Comparison of ENCODE assay signal across 1 cellular context in the genomic region with DNA sequence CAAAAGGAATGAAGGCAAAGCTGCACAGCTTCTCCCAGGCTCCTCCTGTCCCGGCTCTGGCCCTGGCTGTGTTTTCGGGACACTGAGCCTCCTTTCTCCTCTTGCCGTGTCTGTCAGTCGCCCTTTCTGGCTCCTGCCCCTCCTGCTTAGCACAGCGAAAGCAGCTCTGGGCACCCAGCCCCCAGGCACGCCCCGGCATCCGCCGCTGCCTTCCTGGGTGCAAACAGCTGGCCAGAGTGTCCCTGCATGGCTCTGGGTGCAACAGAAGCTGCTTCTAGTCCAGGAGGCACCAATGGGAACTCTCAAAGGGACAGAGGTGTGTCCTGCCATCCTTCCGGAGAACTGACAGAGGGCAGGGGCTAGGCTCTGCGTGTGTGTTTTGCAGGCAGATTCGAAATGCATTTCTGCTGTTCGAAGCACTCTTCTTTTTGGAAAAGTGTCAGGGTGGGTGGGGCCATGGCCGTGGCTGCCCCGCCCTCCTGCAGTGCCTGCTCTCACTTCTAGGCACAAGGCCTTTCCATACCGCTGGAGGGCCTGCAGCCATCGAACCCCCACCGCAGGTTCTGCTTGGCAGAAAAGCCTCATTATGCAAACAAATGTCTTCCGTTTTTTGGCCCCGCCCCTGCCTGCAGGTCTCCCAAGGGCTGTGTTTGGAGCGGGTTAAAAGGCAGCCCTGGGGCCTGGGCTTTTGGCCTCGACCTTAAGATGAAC.
A peak's percentile ranks its signal among the peaks of the same experiment; 100 is the strongest.
TF ChIP-seq lines count a peak whose summit lies in the region.

No MANE protein-coding gene starts in this region.

TF ChIP-seq in K562, 482 proteins besides CTCF, POLR2A, EP300 and RAD21:
- TF ChIP-seq, protein P1, sequence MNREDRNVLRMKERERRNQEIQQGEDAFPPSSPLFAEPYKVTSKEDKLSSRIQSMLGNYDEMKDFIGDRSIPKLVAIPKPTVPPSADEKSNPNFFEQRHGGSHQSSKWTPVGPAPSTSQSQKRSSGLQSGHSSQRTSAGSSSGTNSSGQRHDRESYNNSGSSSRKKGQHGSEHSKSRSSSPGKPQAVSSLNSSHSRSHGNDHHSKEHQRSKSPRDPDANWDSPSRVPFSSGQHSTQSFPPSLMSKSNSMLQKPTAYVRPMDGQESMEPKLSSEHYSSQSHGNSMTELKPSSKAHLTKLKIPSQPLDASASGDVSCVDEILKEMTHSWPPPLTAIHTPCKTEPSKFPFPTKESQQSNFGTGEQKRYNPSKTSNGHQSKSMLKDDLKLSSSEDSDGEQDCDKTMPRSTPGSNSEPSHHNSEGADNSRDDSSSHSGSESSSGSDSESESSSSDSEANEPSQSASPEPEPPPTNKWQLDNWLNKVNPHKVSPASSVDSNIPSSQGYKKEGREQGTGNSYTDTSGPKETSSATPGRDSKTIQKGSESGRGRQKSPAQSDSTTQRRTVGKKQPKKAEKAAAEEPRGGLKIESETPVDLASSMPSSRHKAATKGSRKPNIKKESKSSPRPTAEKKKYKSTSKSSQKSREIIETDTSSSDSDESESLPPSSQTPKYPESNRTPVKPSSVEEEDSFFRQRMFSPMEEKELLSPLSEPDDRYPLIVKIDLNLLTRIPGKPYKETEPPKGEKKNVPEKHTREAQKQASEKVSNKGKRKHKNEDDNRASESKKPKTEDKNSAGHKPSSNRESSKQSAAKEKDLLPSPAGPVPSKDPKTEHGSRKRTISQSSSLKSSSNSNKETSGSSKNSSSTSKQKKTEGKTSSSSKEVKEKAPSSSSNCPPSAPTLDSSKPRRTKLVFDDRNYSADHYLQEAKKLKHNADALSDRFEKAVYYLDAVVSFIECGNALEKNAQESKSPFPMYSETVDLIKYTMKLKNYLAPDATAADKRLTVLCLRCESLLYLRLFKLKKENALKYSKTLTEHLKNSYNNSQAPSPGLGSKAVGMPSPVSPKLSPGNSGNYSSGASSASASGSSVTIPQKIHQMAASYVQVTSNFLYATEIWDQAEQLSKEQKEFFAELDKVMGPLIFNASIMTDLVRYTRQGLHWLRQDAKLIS (CRISPR knock-in tag; IDR thresholded peaks at IDR 0.05) = 0 out of 2 replicates have a peak, but pooled peaks have one; percentile 50
- TF ChIP-seq, protein P2, sequence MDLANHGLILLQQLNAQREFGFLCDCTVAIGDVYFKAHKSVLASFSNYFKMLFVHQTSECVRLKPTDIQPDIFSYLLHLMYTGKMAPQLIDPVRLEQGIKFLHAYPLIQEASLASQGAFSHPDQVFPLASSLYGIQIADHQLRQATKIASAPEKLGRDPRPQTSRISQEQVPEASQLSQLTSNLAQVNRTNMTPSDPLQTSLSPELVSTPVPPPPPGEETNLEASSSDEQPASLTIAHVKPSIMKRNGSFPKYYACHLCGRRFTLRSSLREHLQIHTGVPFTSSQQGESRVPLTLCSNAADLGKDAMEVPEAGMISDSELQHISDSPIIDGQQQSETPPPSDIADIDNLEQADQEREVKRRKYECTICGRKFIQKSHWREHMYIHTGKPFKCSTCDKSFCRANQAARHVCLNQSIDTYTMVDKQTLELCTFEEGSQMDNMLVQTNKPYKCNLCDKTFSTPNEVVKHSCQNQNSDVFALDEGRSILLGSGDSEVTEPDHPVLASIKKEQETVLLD (IDR thresholded peaks at IDR 0.05) = no peak
- TF ChIP-seq YY1 (IDR thresholded peaks at IDR 0.05; ENCODE audit: borderline replicate concordance in 1 of 3, control insufficient read depth in 1 of 3, extremely low read depth in 1 of 3, insufficient read depth in 3 of 3, insufficient read length in 1 of 3, insufficient replicate concordance in 2 of 3, low read depth in 1 of 3, low read length in 2 of 3) (peak in 1 of 3 experiments; percentile 8), SPI1 (IDR thresholded peaks at IDR 0.05; ENCODE audit: borderline replicate concordance, low read depth, low read length) (peak; percentile 40; the same call in 1 of the 2 replicates), CREB1 (IDR thresholded peaks at IDR 0.05) (no peak), CREB1 (CRISPR knock-in tag; IDR thresholded peaks at IDR 0.05) (0 out of 2 replicates have a peak, but pooled peaks have one; percentile 25), MXI1 (IDR thresholded peaks at IDR 0.05; ENCODE audit: low read depth, low read length) (no peak), MYC (IDR thresholded peaks at IDR 0.05; ENCODE audit: low read depth, low read length) (no peak), MYC (CRISPR knock-in tag; IDR thresholded peaks at IDR 0.05; ENCODE audit: borderline replicate concordance, low read depth) (no peak), CTBP1 (IDR thresholded peaks at IDR 0.05; ENCODE audit: borderline replicate concordance) (no peak), TCF3 (CRISPR knock-in tag; IDR thresholded peaks at IDR 0.05) (no peak), TSC22D4 (tag; IDR thresholded peaks at IDR 0.05) (no peak), ZFX (CRISPR knock-in tag; IDR thresholded peaks at IDR 0.05) (peak; percentile 62; the same call in 1 of the 2 replicates), L3MBTL2 (IDR thresholded peaks at IDR 0.05) (peak; percentile 69), SRSF7 (optimal IDR thresholded peaks at IDR 0.05; ENCODE audit: low read depth, low read length) (no peak), ERF (CRISPR knock-in tag; IDR thresholded peaks at IDR 0.05) (no peak), NCOA1 (IDR thresholded peaks at IDR 0.05; ENCODE audit: low read depth) (no peak)
- TF ChIP-seq, protein P3, sequence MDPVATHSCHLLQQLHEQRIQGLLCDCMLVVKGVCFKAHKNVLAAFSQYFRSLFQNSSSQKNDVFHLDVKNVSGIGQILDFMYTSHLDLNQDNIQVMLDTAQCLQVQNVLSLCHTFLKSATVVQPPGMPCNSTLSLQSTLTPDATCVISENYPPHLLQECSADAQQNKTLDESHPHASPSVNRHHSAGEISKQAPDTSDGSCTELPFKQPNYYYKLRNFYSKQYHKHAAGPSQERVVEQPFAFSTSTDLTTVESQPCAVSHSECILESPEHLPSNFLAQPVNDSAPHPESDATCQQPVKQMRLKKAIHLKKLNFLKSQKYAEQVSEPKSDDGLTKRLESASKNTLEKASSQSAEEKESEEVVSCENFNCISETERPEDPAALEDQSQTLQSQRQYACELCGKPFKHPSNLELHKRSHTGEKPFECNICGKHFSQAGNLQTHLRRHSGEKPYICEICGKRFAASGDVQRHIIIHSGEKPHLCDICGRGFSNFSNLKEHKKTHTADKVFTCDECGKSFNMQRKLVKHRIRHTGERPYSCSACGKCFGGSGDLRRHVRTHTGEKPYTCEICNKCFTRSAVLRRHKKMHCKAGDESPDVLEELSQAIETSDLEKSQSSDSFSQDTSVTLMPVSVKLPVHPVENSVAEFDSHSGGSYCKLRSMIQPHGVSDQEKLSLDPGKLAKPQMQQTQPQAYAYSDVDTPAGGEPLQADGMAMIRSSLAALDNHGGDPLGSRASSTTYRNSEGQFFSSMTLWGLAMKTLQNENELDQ (CRISPR knock-in tag; IDR thresholded peaks at IDR 0.05; ENCODE audit: borderline replicate concordance) = no peak
- TF ChIP-seq, protein P4, sequence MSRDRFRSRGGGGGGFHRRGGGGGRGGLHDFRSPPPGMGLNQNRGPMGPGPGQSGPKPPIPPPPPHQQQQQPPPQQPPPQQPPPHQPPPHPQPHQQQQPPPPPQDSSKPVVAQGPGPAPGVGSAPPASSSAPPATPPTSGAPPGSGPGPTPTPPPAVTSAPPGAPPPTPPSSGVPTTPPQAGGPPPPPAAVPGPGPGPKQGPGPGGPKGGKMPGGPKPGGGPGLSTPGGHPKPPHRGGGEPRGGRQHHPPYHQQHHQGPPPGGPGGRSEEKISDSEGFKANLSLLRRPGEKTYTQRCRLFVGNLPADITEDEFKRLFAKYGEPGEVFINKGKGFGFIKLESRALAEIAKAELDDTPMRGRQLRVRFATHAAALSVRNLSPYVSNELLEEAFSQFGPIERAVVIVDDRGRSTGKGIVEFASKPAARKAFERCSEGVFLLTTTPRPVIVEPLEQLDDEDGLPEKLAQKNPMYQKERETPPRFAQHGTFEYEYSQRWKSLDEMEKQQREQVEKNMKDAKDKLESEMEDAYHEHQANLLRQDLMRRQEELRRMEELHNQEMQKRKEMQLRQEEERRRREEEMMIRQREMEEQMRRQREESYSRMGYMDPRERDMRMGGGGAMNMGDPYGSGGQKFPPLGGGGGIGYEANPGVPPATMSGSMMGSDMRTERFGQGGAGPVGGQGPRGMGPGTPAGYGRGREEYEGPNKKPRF (IDR thresholded peaks at IDR 0.05; ENCODE audit: low read depth, low read length) = no peak
- TF ChIP-seq, protein P5, sequence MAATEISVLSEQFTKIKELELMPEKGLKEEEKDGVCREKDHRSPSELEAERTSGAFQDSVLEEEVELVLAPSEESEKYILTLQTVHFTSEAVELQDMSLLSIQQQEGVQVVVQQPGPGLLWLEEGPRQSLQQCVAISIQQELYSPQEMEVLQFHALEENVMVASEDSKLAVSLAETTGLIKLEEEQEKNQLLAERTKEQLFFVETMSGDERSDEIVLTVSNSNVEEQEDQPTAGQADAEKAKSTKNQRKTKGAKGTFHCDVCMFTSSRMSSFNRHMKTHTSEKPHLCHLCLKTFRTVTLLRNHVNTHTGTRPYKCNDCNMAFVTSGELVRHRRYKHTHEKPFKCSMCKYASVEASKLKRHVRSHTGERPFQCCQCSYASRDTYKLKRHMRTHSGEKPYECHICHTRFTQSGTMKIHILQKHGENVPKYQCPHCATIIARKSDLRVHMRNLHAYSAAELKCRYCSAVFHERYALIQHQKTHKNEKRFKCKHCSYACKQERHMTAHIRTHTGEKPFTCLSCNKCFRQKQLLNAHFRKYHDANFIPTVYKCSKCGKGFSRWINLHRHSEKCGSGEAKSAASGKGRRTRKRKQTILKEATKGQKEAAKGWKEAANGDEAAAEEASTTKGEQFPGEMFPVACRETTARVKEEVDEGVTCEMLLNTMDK (IDR thresholded peaks at IDR 0.05; ENCODE audit: borderline replicate concordance, insufficient read depth, low read depth, low read length, poor library complexity, severe bottlenecking) = no peak
- TF ChIP-seq, protein P6, sequence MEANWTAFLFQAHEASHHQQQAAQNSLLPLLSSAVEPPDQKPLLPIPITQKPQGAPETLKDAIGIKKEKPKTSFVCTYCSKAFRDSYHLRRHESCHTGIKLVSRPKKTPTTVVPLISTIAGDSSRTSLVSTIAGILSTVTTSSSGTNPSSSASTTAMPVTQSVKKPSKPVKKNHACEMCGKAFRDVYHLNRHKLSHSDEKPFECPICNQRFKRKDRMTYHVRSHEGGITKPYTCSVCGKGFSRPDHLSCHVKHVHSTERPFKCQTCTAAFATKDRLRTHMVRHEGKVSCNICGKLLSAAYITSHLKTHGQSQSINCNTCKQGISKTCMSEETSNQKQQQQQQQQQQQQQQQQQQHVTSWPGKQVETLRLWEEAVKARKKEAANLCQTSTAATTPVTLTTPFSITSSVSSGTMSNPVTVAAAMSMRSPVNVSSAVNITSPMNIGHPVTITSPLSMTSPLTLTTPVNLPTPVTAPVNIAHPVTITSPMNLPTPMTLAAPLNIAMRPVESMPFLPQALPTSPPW (CRISPR knock-in tag; IDR thresholded peaks at IDR 0.05) = 0 out of 2 replicates have a peak, but pooled peaks have one; percentile 20
- TF ChIP-seq, protein P7, sequence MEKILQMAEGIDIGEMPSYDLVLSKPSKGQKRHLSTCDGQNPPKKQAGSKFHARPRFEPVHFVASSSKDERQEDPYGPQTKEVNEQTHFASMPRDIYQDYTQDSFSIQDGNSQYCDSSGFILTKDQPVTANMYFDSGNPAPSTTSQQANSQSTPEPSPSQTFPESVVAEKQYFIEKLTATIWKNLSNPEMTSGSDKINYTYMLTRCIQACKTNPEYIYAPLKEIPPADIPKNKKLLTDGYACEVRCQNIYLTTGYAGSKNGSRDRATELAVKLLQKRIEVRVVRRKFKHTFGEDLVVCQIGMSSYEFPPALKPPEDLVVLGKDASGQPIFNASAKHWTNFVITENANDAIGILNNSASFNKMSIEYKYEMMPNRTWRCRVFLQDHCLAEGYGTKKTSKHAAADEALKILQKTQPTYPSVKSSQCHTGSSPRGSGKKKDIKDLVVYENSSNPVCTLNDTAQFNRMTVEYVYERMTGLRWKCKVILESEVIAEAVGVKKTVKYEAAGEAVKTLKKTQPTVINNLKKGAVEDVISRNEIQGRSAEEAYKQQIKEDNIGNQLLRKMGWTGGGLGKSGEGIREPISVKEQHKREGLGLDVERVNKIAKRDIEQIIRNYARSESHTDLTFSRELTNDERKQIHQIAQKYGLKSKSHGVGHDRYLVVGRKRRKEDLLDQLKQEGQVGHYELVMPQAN (IDR thresholded peaks at IDR 0.05; ENCODE audit: borderline replicate concordance) = no peak
- TF ChIP-seq, protein P8, sequence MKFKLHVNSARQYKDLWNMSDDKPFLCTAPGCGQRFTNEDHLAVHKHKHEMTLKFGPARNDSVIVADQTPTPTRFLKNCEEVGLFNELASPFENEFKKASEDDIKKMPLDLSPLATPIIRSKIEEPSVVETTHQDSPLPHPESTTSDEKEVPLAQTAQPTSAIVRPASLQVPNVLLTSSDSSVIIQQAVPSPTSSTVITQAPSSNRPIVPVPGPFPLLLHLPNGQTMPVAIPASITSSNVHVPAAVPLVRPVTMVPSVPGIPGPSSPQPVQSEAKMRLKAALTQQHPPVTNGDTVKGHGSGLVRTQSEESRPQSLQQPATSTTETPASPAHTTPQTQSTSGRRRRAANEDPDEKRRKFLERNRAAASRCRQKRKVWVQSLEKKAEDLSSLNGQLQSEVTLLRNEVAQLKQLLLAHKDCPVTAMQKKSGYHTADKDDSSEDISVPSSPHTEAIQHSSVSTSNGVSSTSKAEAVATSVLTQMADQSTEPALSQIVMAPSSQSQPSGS (CRISPR knock-in tag; IDR thresholded peaks at IDR 0.05) = no peak
- TF ChIP-seq, protein P9, sequence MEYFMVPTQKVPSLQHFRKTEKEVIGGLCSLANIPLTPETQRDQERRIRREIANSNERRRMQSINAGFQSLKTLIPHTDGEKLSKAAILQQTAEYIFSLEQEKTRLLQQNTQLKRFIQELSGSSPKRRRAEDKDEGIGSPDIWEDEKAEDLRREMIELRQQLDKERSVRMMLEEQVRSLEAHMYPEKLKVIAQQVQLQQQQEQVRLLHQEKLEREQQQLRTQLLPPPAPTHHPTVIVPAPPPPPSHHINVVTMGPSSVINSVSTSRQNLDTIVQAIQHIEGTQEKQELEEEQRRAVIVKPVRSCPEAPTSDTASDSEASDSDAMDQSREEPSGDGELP (CRISPR knock-in tag; IDR thresholded peaks at IDR 0.05; ENCODE audit: borderline replicate concordance) = peak; percentile 47; the same call in 1 of the 2 replicates
